9 cellular contexts compared by ENCODE assay signal in genomic region chr6:25280617-25280990, GRCh38. TPM values are rescaled to one million over a fixed set of nuclear protein-coding genes. Genes with fewer than 3 reads are reported as not detected.
DNase-seq lines count a peak whose midpoint lies in the region; ATAC-seq and TF ChIP-seq lines count a peak whose summit lies in the region.
"Had no signal": no experiment of that assay in that cellular context is flagged by ENCODE, and none has a peak within 500 bp of the region (broad histone marks: within the 10 kb centered on the region; RNA-seq: fewer than 3 reads in every experiment).

No MANE protein-coding gene starts in this region.

- peaks cover 6% of the 10 kb centered on the region for H3K36me3 Mint-ChIP-seq in WTC11
- H3K36me3 Mint-ChIP-seq in stimulated activated memory B cell treated with anti-CD40 and anti-IgM and Interleukin-4, amounts not matched to agents 10 μg/mL and 1 μg/mL and 100 μg/mL, for 72 hours = no peaks in the 10 kb centered on the region

- DNase-seq in NCI-H146 treated with DMSO at 0.1 percent for 48 hours (lab: John Stamatoyannopoulos, UW; ENCODE audit: unreplicated experiment) (peak; percentile 24), NCI-H146 (lab: John Stamatoyannopoulos, UW) (no peak), WTC11 (ENCODE audit: low spot score) (no peak), AML-193 (lab: John Stamatoyannopoulos, UW) (no peak), HCEC 1CT (no peak)
- no peak for DNase-seq in activated effector memory CD4-positive, alpha-beta T cell treated with anti-CD3 and anti-CD28 coated beads, Interleukin-2, amount 50 U/mL, for 16 hours

- POLR2A ChIA-PET in WTC11 (lab: Charles Lee) = interaction anchor here (0.8 kb wide), 2 partner anchors 42 to 89 kb away, joined by 3 to 4 read pairs; no protein-coding TSS in a partner anchor

- CTCF ChIA-PET in WTC11 (lab: Charles Lee) = interaction anchor here (0.6 to 3.4 kb wide), 6 partner anchors 15 to 246 kb away, joined by 3 to 41 read pairs (median 14); no protein-coding TSS in a partner anchor

- no peak for ATAC-seq in WTC11
- no peak for ATAC-seq in stimulated activated memory B cell treated with anti-CD40 and anti-IgM and Interleukin-4, amounts not matched to agents 10 μg/mL and 1 μg/mL and 100 μg/mL, for 72 hours
- ATAC-seq: K562 had no signal

- no peak for TF ChIP-seq CTCF in WTC11 (IDR thresholded peaks at IDR 0.05)

- H3K27ac Mint-ChIP-seq in WTC11 = peak overlapping the region; percentile 30
- H3K27ac Mint-ChIP-seq in stimulated activated memory B cell treated with anti-CD40 and anti-IgM and Interleukin-4, amounts not matched to agents 10 μg/mL and 1 μg/mL and 100 μg/mL, for 72 hours = peak overlapping the region; percentile 72

- H3K4me3 Mint-ChIP-seq in WTC11 = peak overlapping the region; percentile 93
- peak overlapping the region; percentile 85 for H3K4me3 Mint-ChIP-seq in stimulated activated memory B cell treated with anti-CD40 and anti-IgM and Interleukin-4, amounts not matched to agents 10 μg/mL and 1 μg/mL and 100 μg/mL, for 72 hours

- peaks cover 44% of the 10 kb centered on the region for H3K4me1 Mint-ChIP-seq in WTC11
- peaks cover 30% of the 10 kb centered on the region for H3K4me1 Mint-ChIP-seq in stimulated activated memory B cell treated with anti-CD40 and anti-IgM and Interleukin-4, amounts not matched to agents 10 μg/mL and 1 μg/mL and 100 μg/mL, for 72 hours

- no peaks in the 10 kb centered on the region for H3K27me3 Mint-ChIP-seq in WTC11 (ENCODE audit: low read depth)
- no peaks in the 10 kb centered on the region for H3K27me3 Mint-ChIP-seq in stimulated activated memory B cell treated with anti-CD40 and anti-IgM and Interleukin-4, amounts not matched to agents 10 μg/mL and 1 μg/mL and 100 μg/mL, for 72 hours

- H3K4me3 ChIP-seq in iPS-11a (ENCODE audit: low read depth, low read length) = peak overlapping the region; percentile 87
- H3K4me3 ChIP-seq: K562 had no signal

- H3K9me3 Mint-ChIP-seq in WTC11 = no peaks in the 10 kb centered on the region
- no peaks in the 10 kb centered on the region for H3K9me3 Mint-ChIP-seq in stimulated activated memory B cell treated with anti-CD40 and anti-IgM and Interleukin-4, amounts not matched to agents 10 μg/mL and 1 μg/mL and 100 μg/mL, for 72 hours

TF ChIP-seq in WTC11, 78 proteins besides CTCF, POLR2A, EP300 and RAD21:
- TF ChIP-seq ZNF232 (CRISPR knock-in tag; IDR thresholded peaks at IDR 0.05) (no peak), SMAD4 (CRISPR knock-in tag; IDR thresholded peaks at IDR 0.05) (no peak), ATF3 (CRISPR knock-in tag; conservative IDR thresholded peaks at IDR 0.05) (no peak), ZNF423 (CRISPR knock-in tag; IDR thresholded peaks at IDR 0.05) (no peak), PRDM15 (CRISPR knock-in tag; IDR thresholded peaks at IDR 0.05) (no peak), NFYB (CRISPR knock-in tag; conservative IDR thresholded peaks at IDR 0.05; ENCODE audit: low read depth) (no peak), ZNF512 (CRISPR knock-in tag; IDR thresholded peaks at IDR 0.05; ENCODE audit: borderline replicate concordance) (no peak), NFE2L1 (CRISPR knock-in tag; IDR thresholded peaks at IDR 0.05) (no peak), SP1 (CRISPR knock-in tag; conservative IDR thresholded peaks at IDR 0.05) (no peak), CREM (CRISPR knock-in tag; IDR thresholded peaks at IDR 0.05) (no peak)
- TF ChIP-seq, protein P1, sequence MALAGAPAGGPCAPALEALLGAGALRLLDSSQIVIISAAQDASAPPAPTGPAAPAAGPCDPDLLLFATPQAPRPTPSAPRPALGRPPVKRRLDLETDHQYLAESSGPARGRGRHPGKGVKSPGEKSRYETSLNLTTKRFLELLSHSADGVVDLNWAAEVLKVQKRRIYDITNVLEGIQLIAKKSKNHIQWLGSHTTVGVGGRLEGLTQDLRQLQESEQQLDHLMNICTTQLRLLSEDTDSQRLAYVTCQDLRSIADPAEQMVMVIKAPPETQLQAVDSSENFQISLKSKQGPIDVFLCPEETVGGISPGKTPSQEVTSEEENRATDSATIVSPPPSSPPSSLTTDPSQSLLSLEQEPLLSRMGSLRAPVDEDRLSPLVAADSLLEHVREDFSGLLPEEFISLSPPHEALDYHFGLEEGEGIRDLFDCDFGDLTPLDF (CRISPR knock-in tag; IDR thresholded peaks at IDR 0.05) = no peak

RNA-seq across cellular contexts. Expression of gene CARMIL1, which starts 1.4 kb away (rescaled TPM):
- 35.1 to 37.6 TPM (median 36.2 TPM) in 3 replicates for total RNA-seq in WTC11 (2021)
